ENCODE assay signal across 10 cellular contexts in the genomic region with DNA sequence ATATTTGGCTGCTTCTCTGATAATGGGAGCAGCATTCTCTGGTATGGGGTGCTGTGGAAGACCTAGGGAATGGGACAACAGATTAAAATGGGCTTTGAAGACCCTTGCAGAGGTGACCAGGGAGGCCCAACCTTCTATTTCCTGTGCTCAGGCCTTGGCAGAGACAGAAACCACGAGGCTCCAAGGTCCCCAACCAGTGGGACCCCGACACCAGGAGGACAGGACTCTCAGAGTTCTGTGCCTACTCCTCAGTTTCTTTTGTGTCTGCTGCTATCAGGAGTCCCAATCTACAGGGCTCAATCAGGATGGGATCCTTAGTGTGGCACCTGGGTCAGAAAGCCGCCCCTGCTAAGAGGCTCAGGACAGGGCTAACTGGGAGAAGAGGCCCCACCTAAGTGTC. TPM values are rescaled to one million over a fixed set of nuclear protein-coding genes. Genes with fewer than 3 reads are reported as not detected.
A peak's percentile ranks its signal among the peaks of the same experiment; 100 is the strongest.
DNase-seq lines count a peak whose midpoint lies in the region; ATAC-seq and TF ChIP-seq lines count a peak whose summit lies in the region.
"Had no signal": no experiment of that assay in that cellular context is flagged by ENCODE, and none has a peak within 500 bp of the region (broad histone marks: within the 10 kb centered on the region; RNA-seq: fewer than 3 reads in every experiment).

No MANE protein-coding gene starts in this region.

- no peaks in the 10 kb centered on the region for H3K79me2 ChIP-seq in HCT116 (ENCODE audit: insufficient read depth, low read length)

- H3K9ac ChIP-seq in BLaER1 (peak overlapping the region; percentile 78), HCT116 (ENCODE audit: low read length) (peak overlapping the region; percentile 49)

- RAD21 ChIA-PET in HCT116 (lab: Charles Lee; ENCODE audit: low non-redundant PET in 1 of 2, low total read pairs in 2 of 2, uncharacterized antibody in 2 of 2, unreplicated experiment in 2 of 2) = no interaction called here

- peaks cover 77% of the 10 kb centered on the region for H3K4me1 Mint-ChIP-seq in activated naive CD8-positive, alpha-beta T cell (ENCODE audit: low read depth)

- WGBS in suprapubic skin = 93% methylated on average over 3 of the region's 3 CpGs

- CTCF ChIA-PET in HCT116 (lab: Charles Lee) = no interaction called here

- H3K36me3 ChIP-seq in BLaER1 = no peaks in the 10 kb centered on the region
- H3K36me3 ChIP-seq in HCT116 (ENCODE audit: control insufficient read depth in 1 of 2, insufficient read depth in 2 of 2, low read length in 2 of 2) = no peaks in the 10 kb centered on the region
- H3K36me3 ChIP-seq in muscle layer of duodenum (ENCODE audit: control insufficient read depth in 1 of 2, insufficient read depth in 2 of 2, low read length in 2 of 2) = no peaks in the 10 kb centered on the region
- no peaks in the 10 kb centered on the region for H3K36me3 ChIP-seq in suprapubic skin
- H3K36me3 ChIP-seq: uterus had no signal

- H4K20me1 ChIP-seq in BLaER1 = no peaks in the 10 kb centered on the region
- no peaks in the 10 kb centered on the region for H4K20me1 ChIP-seq in HCT116 (ENCODE audit: insufficient read depth)

- ATAC-seq in HCT116 (peak; percentile 51), HG03571 (IDR thresholded peaks at IDR 0.05; ENCODE audit: unreplicated experiment) (no peak), GM21825 (IDR thresholded peaks at IDR 0.05; ENCODE audit: unreplicated experiment) (no peak)

- DNase-seq in HCT116 (ENCODE audit: low read depth, low spot score) (no peak), suprapubic skin (ENCODE audit: low spot score in 2 of 2) (no peak), Kasumi-1 (lab: John Stamatoyannopoulos, UW) (no peak)
- DNase-seq: NCI-H2171 treated with DMSO at 0.1 percent for 48 hours had no signal

- TF ChIP-seq CTCF in HCT116 (IDR thresholded peaks at IDR 0.05 in 2 of 3, conservative IDR thresholded peaks at IDR 0.05 in 1 of 3; ENCODE audit: borderline replicate concordance in 1 of 3, insufficient read depth in 1 of 3, low read depth in 2 of 3, low read length in 2 of 3) (no peak), suprapubic skin (IDR thresholded peaks at IDR 0.05) (no peak)

- no peaks in the 10 kb centered on the region for H3K9me3 Mint-ChIP-seq in activated naive CD8-positive, alpha-beta T cell (ENCODE audit: low read depth)

- H3K36me3 Mint-ChIP-seq in activated naive CD8-positive, alpha-beta T cell = no peaks in the 10 kb centered on the region

- peaks cover 67% of the 10 kb centered on the region for H3K4me1 ChIP-seq in BLaER1
- H3K4me1 ChIP-seq in HCT116 (ENCODE audit: control insufficient read depth in 1 of 2, insufficient read depth in 2 of 2, low read length in 2 of 2) = peaks cover 24 to 34% of the 10 kb centered on the region in 2 experiments
- H3K4me1 ChIP-seq in muscle layer of duodenum (ENCODE audit: control insufficient read depth in 1 of 2, insufficient read depth in 2 of 2, low read length in 2 of 2) = peaks cover 0 to 5% of the 10 kb centered on the region in 2 donors
- H3K4me1 ChIP-seq in suprapubic skin = peaks cover 13% of the 10 kb centered on the region
- H3K4me1 ChIP-seq: uterus had no signal

- peak overlapping the region; percentile 64 for H3K4me3 Mint-ChIP-seq in activated naive CD8-positive, alpha-beta T cell

- TF ChIP-seq POLR2A in HCT116 (IDR thresholded peaks at IDR 0.05; ENCODE audit: borderline replicate concordance, extremely low read depth, insufficient read depth, insufficient read length) = no peak
- TF ChIP-seq POLR2A in suprapubic skin (IDR thresholded peaks at IDR 0.05) = no peak

- POLR2A ChIA-PET in HCT116 (lab: Charles Lee) = no interaction called here

- H3K27me3 Mint-ChIP-seq in activated naive CD8-positive, alpha-beta T cell = no peaks in the 10 kb centered on the region

- H3K9me3 ChIP-seq in BLaER1 = 0 out of 2 replicates have a peak, but pooled peaks cover 1% of the 10 kb centered on the region
- no peaks in the 10 kb centered on the region for H3K9me3 ChIP-seq in HCT116 (ENCODE audit: control insufficient read depth in 1 of 2, insufficient read depth in 1 of 2, low read depth in 1 of 2, low read length in 2 of 2)
- H3K9me3 ChIP-seq in muscle layer of duodenum (ENCODE audit: control insufficient read depth in 1 of 2, low read length in 2 of 2) = no peaks in the 10 kb centered on the region
- no peaks in the 10 kb centered on the region for H3K9me3 ChIP-seq in suprapubic skin
- H3K9me3 ChIP-seq: uterus had no signal

- intact Hi-C loops in HCT116 (cut with micrococcal nuclease) = no loop called here

- H3K4me3 ChIP-seq in BLaER1 (peak overlapping the region; percentile 46), HCT116 (replicated peaks in 1 of 2; ENCODE audit: low read depth in 1 of 2, low read length in 2 of 2) (0 out of 4 replicates have a peak overlapping the region, but pooled peaks of 1 of the 2 experiments have one; percentile 26), muscle layer of duodenum (ENCODE audit: low read depth in 1 of 2, low read length in 2 of 2) (no peak overlapping the region), suprapubic skin (no peak overlapping the region)
- H3K4me3 ChIP-seq: uterus had no signal

- H3K27me3 ChIP-seq in BLaER1 (no peaks in the 10 kb centered on the region), HCT116 (ENCODE audit: insufficient read depth, low read length) (no peaks in the 10 kb centered on the region), muscle layer of duodenum (ENCODE audit: low read depth, low read length) (no peaks in the 10 kb centered on the region), suprapubic skin (no peaks in the 10 kb centered on the region)
- H3K27me3 ChIP-seq: uterus had no signal

- H3K27ac ChIP-seq in BLaER1 (peak overlapping the region; percentile 95), HCT116 (ENCODE audit: low read depth, low read length) (peak overlapping the region; percentile 78), muscle layer of duodenum (ENCODE audit: low read length) (peak overlapping the region; percentile 11), suprapubic skin (no peak overlapping the region)

- no TSS peak for BruUV-seq in HCT116 (replicated peaks; lab: Mats Ljungman, UMichigan)

- H3K4me2 ChIP-seq in BLaER1 (peak overlapping the region; percentile 86), HCT116 (ENCODE audit: low read length) (peak overlapping the region; percentile 70)

- H3K27ac Mint-ChIP-seq in activated naive CD8-positive, alpha-beta T cell = peak overlapping the region; percentile 90

- H3K9me2 ChIP-seq in HCT116 (ENCODE audit: insufficient read depth) = no peaks in the 10 kb centered on the region

- TF ChIP-seq EP300 in suprapubic skin (IDR thresholded peaks at IDR 0.05) = no peak

- H2AFZ ChIP-seq in HCT116 (ENCODE audit: low read depth, low read length, poor library complexity, severe bottlenecking) = no peak overlapping the region

- no peak for TF ChIP-seq RAD21 in HCT116 (IDR thresholded peaks at IDR 0.05; ENCODE audit: low read depth)

TF ChIP-seq in HCT116, 20 proteins besides CTCF, POLR2A, EP300 and RAD21:
- TF ChIP-seq EZH2 (IDR thresholded peaks at IDR 0.05) (no peak), ZFX (IDR thresholded peaks at IDR 0.05) (peak; percentile 27; the same call in 1 of the 2 replicates)

RNA-seq across cellular contexts. Expression of gene CSF2, which starts 29.4 kb away (rescaled TPM):
- total RNA-seq in HCT116 (2021; ENCODE audit: unreplicated experiment) (0.30 TPM), suprapubic skin (not detected)
- 0.08 TPM in 1 of 2 replicates, not detected in the other for polyA plus RNA-seq in HCT116 (2012)
- total RNA-seq: uterus had no signal

RNA-seq across cellular contexts. Expression of gene IL3, which starts 42.5 kb away (rescaled TPM):
- total RNA-seq in HCT116 (2021; ENCODE audit: unreplicated experiment) = not detected
- polyA plus RNA-seq in HCT116 (2012) = not detected in 2 replicates
- total RNA-seq in suprapubic skin = not detected
- total RNA-seq: uterus had no signal
